Comparison of ENCODE assay signal across 6 cellular contexts in the genomic region with DNA sequence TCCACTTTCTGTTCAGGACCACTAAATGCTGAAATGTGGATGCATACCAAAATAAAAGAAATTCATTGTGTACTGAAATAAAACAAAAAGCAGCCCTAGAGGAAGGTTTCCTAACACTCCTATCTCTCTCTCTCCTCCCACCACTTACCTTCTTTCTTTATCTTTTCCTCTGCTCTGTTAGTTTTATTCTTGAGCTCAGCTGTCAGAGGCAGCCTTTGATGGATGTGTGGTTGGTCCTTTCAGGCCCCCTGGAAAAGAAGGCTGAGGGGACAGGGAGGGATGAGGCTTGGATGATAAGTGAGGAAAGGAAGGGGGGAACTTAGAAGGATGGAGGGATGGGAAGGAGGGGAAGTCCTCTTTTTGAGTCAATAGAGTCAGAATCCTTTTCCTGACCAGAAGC. TPM values are rescaled to one million over a fixed set of nuclear protein-coding genes. Genes with fewer than 3 reads are reported as not detected.
"Had no signal": no experiment of that assay in that cellular context is flagged by ENCODE, and none has a peak within 500 bp of the region (broad histone marks: within the 10 kb centered on the region; RNA-seq: fewer than 3 reads in every experiment).

No MANE protein-coding gene starts in this region.

- H2AFZ ChIP-seq: GM23338 had no signal

- DNase-seq: H9, HCEC 1CT, IMR-90, KBM-7 had no signal

- ATAC-seq: GM23338 had no signal

- H3K4me2 ChIP-seq: GM23338 had no signal

- H3K4me3 ChIP-seq: GM23338 had no signal

RNA-seq across cellular contexts. Expression of a gene that starts 47.6 kb away (rescaled TPM):
- total RNA-seq: GM23338, H1, H9, IMR-90 had no signal
- polyA plus RNA-seq: GM23338, H1, IMR-90 had no signal
